14 cellular contexts compared by ENCODE assay signal in the genomic region with DNA sequence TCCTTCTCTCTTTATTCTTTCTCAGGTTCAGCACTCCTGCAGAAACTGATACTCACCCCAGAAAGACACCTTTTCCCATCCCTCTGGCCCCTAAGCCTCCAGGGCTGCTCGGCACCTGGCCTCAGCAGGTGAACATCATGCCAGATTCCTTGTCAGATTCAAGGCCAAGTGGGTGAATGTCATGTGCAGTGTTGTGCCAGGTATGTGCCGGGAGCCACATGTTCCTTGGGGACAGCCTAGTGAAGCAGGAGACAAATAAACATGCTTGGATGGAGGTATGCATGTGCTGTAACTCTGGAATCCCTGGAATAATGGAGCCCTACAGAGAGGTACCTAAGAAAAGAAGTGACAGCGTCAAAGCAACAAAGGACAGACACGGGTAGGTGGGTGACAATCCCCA. TPM values are rescaled to one million over a fixed set of nuclear protein-coding genes. Genes with fewer than 3 reads are reported as not detected.
"Had no signal": no experiment of that assay in that cellular context is flagged by ENCODE, and none has a peak within 500 bp of the region (broad histone marks: within the 10 kb centered on the region; RNA-seq: fewer than 3 reads in every experiment).

No MANE protein-coding gene starts in this region.

RNA-seq across cellular contexts. Expression of a gene that starts 1.7 kb away (rescaled TPM):
- total RNA-seq: activated B cell treated with CpG ODN at 0.5 μM for 24 hours; activated CD4-positive, alpha-beta memory T cell treated with anti-CD3 and anti-CD28 coated beads for 36 hours; activated CD4-positive, alpha-beta T cell treated with anti-CD3 and anti-CD28 coated beads, Interleukin-2, amount 10 ng/mL, durations not matched to agents 24 days and 14 days; activated CD8-positive, alpha-beta memory T cell treated with anti-CD3 and anti-CD28 coated beads for 36 hours; activated CD8-positive, alpha-beta T cell treated with anti-CD3 and anti-CD28 coated beads for 36 hours; activated T-cell treated with anti-CD3 and anti-CD28 coated beads, Interleukin-2, amount 50 U/mL, for 4 hours; activated T-cell treated with anti-CD3 and anti-CD28 coated beads, Interleukin-2, amount 50 U/mL, for 72 hours; activated T-helper 1 cell treated with anti-CD3 and anti-CD28 coated beads, Interleukin-12 subunit alpha, Interleukin-12 subunit beta, Interleukin-2, Interleukin-4 antibody, amounts not matched to agents 30 ng/mL and 10 ng/mL and 1 ng/mL, durations not matched to agents 14 hours and 24 hours and 36 hours; activated T-helper 17 cell treated with anti-CD3 and anti-CD28 coated beads, Interleukin-2, amount 50 U/mL, for 72 hours; aorta; astrocyte; bronchial epithelial cell; cardiac muscle cell; chondrocyte had no signal

RNA-seq across cellular contexts. Expression of a gene that starts 47.3 kb away (rescaled TPM):
- total RNA-seq: activated B cell treated with CpG ODN at 0.5 μM for 24 hours; activated CD4-positive, alpha-beta memory T cell treated with anti-CD3 and anti-CD28 coated beads for 36 hours; activated CD4-positive, alpha-beta T cell treated with anti-CD3 and anti-CD28 coated beads, Interleukin-2, amount 10 ng/mL, durations not matched to agents 24 days and 14 days; activated CD8-positive, alpha-beta memory T cell treated with anti-CD3 and anti-CD28 coated beads for 36 hours; activated CD8-positive, alpha-beta T cell treated with anti-CD3 and anti-CD28 coated beads for 36 hours; activated T-cell treated with anti-CD3 and anti-CD28 coated beads, Interleukin-2, amount 50 U/mL, for 72 hours; activated T-helper 1 cell treated with anti-CD3 and anti-CD28 coated beads, Interleukin-12 subunit alpha, Interleukin-12 subunit beta, Interleukin-2, Interleukin-4 antibody, amounts not matched to agents 30 ng/mL and 10 ng/mL and 1 ng/mL, durations not matched to agents 14 hours and 24 hours and 36 hours; activated T-helper 17 cell treated with anti-CD3 and anti-CD28 coated beads, Interleukin-2, amount 50 U/mL, for 72 hours; aorta; astrocyte; bronchial epithelial cell; cardiac muscle cell; chondrocyte had no signal

RNA-seq across cellular contexts. Expression of a gene that starts 56.9 kb away (rescaled TPM):
- total RNA-seq: activated B cell treated with CpG ODN at 0.5 μM for 24 hours; activated CD4-positive, alpha-beta memory T cell treated with anti-CD3 and anti-CD28 coated beads for 36 hours; activated CD4-positive, alpha-beta T cell treated with anti-CD3 and anti-CD28 coated beads, Interleukin-2, amount 10 ng/mL, durations not matched to agents 24 days and 14 days; activated CD8-positive, alpha-beta T cell treated with anti-CD3 and anti-CD28 coated beads for 36 hours; activated T-helper 1 cell treated with anti-CD3 and anti-CD28 coated beads, Interleukin-12 subunit alpha, Interleukin-12 subunit beta, Interleukin-2, Interleukin-4 antibody, amounts not matched to agents 30 ng/mL and 10 ng/mL and 1 ng/mL, durations not matched to agents 14 hours and 24 hours and 36 hours; chondrocyte had no signal
